In genomic region chr14:24013654-24014514, GRCh38 we compare ENCODE assay signal across 1 cellular context.
TF ChIP-seq lines count a peak whose summit lies in the region.

No MANE protein-coding gene starts in this region.

TF ChIP-seq in HepG2, 621 proteins besides CTCF, POLR2A, EP300 and RAD21 (continued from another document and continues in another):
- TF ChIP-seq KIAA2018 (CRISPR knock-in tag; IDR thresholded peaks at IDR 0.05; ENCODE audit: borderline replicate concordance) (peak; percentile 87; the same call in 1 of the 2 replicates), ZNF335 (CRISPR knock-in tag; IDR thresholded peaks at IDR 0.05) (0 out of 2 replicates have a peak, but pooled peaks have one; percentile 64), ZFP36 (IDR thresholded peaks at IDR 0.05; ENCODE audit: borderline replicate concordance, low read depth, low read length, partially characterized antibody) (peak; percentile 48), ZBTB25 (CRISPR knock-in tag; IDR thresholded peaks at IDR 0.05) (peak; percentile 75; the same call in 1 of the 2 replicates), SNAPC2 (CRISPR knock-in tag; IDR thresholded peaks at IDR 0.05) (no peak), ZNF629 (CRISPR knock-in tag; conservative IDR thresholded peaks at IDR 0.05) (0 out of 2 replicates have a peak, but pooled peaks have one; percentile 20), ZNF337 (CRISPR knock-in tag; IDR thresholded peaks at IDR 0.05; ENCODE audit: borderline replicate concordance, low read depth) (0 out of 2 replicates have a peak, but pooled peaks have one; percentile 28), MYNN (CRISPR knock-in tag; IDR thresholded peaks at IDR 0.05; ENCODE audit: low read depth) (no peak; the same call in 1 of the 2 replicates), KAT7 (CRISPR knock-in tag; IDR thresholded peaks at IDR 0.05; ENCODE audit: borderline replicate concordance) (peak; percentile 39), ZFP36L2 (CRISPR knock-in tag; IDR thresholded peaks at IDR 0.05) (peak; percentile 82; the same call in 1 of the 2 replicates), FOXP4 (CRISPR knock-in tag; IDR thresholded peaks at IDR 0.05) (peak; percentile 58; the same call in 1 of the 2 replicates), ZNF788 (CRISPR knock-in tag; IDR thresholded peaks at IDR 0.05; ENCODE audit: borderline replicate concordance) (peak; percentile 78; the same call in 1 of the 2 replicates), ZNF543 (CRISPR knock-in tag; IDR thresholded peaks at IDR 0.05) (0 out of 2 replicates have a peak, but pooled peaks have one; percentile 42), BORCS8-MEF2B (CRISPR knock-in tag; IDR thresholded peaks at IDR 0.05) (peak; percentile 77; the same call in 1 of the 2 replicates), ZNF205 (CRISPR knock-in tag; IDR thresholded peaks at IDR 0.05) (0 out of 2 replicates have a peak, but pooled peaks have one; percentile 28), ELF3 (CRISPR knock-in tag; IDR thresholded peaks at IDR 0.05) (peak; percentile 91), ZFP1 (CRISPR knock-in tag; IDR thresholded peaks at IDR 0.05) (peak; percentile 87), CBX5 (CRISPR knock-in tag; IDR thresholded peaks at IDR 0.05; ENCODE audit: borderline replicate concordance) (peak; percentile 79; the same call in 1 of the 2 replicates), ZNF431 (CRISPR knock-in tag; IDR thresholded peaks at IDR 0.05; ENCODE audit: borderline replicate concordance, low read depth) (peak; percentile 39; the same call in 1 of the 2 replicates), ZFY (CRISPR knock-in tag; IDR thresholded peaks at IDR 0.05) (peak; percentile 35; the same call in 1 of the 2 replicates), XRCC5 (optimal IDR thresholded peaks at IDR 0.05; ENCODE audit: low read length) (peak; percentile 65), REPIN1 (CRISPR knock-in tag; IDR thresholded peaks at IDR 0.05; ENCODE audit: borderline replicate concordance, low read depth) (peak; percentile 97), ZFP82 (CRISPR knock-in tag; IDR thresholded peaks at IDR 0.05; ENCODE audit: borderline replicate concordance) (no peak), ZFP62 (CRISPR knock-in tag; IDR thresholded peaks at IDR 0.05) (no peak), ATF7-NPFF (CRISPR knock-in tag; IDR thresholded peaks at IDR 0.05; ENCODE audit: low read depth) (no peak; the same call in 1 of the 2 replicates), SP140L (CRISPR knock-in tag; IDR thresholded peaks at IDR 0.05; ENCODE audit: borderline replicate concordance) (peak; percentile 95; the same call in 1 of the 2 replicates), ZNF501 (CRISPR knock-in tag; IDR thresholded peaks at IDR 0.05) (peak; percentile 79), ERF (CRISPR knock-in tag; IDR thresholded peaks at IDR 0.05) (peak; percentile 85), HNF1B (CRISPR knock-in tag; IDR thresholded peaks at IDR 0.05) (peak; percentile 90), HDAC2 (CRISPR knock-in tag; IDR thresholded peaks at IDR 0.05) (0 out of 2 replicates have a peak, but pooled peaks have one; percentile 55), RELA (CRISPR knock-in tag; IDR thresholded peaks at IDR 0.05) (peak; percentile 29; the same call in 1 of the 2 replicates), STAG1 (CRISPR knock-in tag; IDR thresholded peaks at IDR 0.05) (peak; percentile 100), ZNF33A (CRISPR knock-in tag; IDR thresholded peaks at IDR 0.05; ENCODE audit: borderline replicate concordance) (peak; percentile 58; the same call in 1 of the 2 replicates), NFE2L2 (IDR thresholded peaks at IDR 0.05; ENCODE audit: low read length) (0 out of 2 replicates have a peak, but pooled peaks have one; percentile 3), ZFX (CRISPR knock-in tag; IDR thresholded peaks at IDR 0.05; ENCODE audit: low read depth) (peak; percentile 27; the same call in 1 of the 2 replicates), ZNF121 (CRISPR knock-in tag; IDR thresholded peaks at IDR 0.05) (peak; percentile 97), MIER3 (CRISPR knock-in tag; IDR thresholded peaks at IDR 0.05; ENCODE audit: borderline replicate concordance) (peak; percentile 96; the same call in 1 of the 2 replicates), ZBTB20 (CRISPR knock-in tag; IDR thresholded peaks at IDR 0.05; ENCODE audit: borderline replicate concordance, low read depth) (0 out of 2 replicates have a peak, but pooled peaks have one; percentile 25), ZNF546 (CRISPR knock-in tag; conservative IDR thresholded peaks at IDR 0.05) (0 out of 2 replicates have a peak, but pooled peaks have one; percentile 67), ZNF781 (CRISPR knock-in tag; IDR thresholded peaks at IDR 0.05; ENCODE audit: borderline replicate concordance, not compliant biosample characterization) (peak; percentile 51), ATAD3A (CRISPR knock-in tag; IDR thresholded peaks at IDR 0.05) (no peak), ZNF230 (CRISPR knock-in tag; IDR thresholded peaks at IDR 0.05) (peak; percentile 90; the same call in 1 of the 2 replicates), ETV5 (CRISPR knock-in tag; IDR thresholded peaks at IDR 0.05; ENCODE audit: borderline replicate concordance) (peak; percentile 57; the same call in 1 of the 2 replicates), SIX4 (CRISPR knock-in tag; IDR thresholded peaks at IDR 0.05) (no peak), KMT2A (CRISPR knock-in tag; IDR thresholded peaks at IDR 0.05) (peak; percentile 20; the same call in 1 of the 2 replicates), ZNF275 (CRISPR knock-in tag; IDR thresholded peaks at IDR 0.05; ENCODE audit: borderline replicate concordance) (peak; percentile 58; the same call in 1 of the 2 replicates), ZNF138 (CRISPR knock-in tag; IDR thresholded peaks at IDR 0.05; ENCODE audit: low read depth) (peak; percentile 58; the same call in 1 of the 2 replicates), THAP7 (CRISPR knock-in tag; IDR thresholded peaks at IDR 0.05) (no peak), ZNF761 (CRISPR knock-in tag; conservative IDR thresholded peaks at IDR 0.05) (0 out of 2 replicates have a peak, but pooled peaks have one; percentile 79), MXD4 (CRISPR knock-in tag; IDR thresholded peaks at IDR 0.05) (peak; percentile 85)
